1 cellular context compared by ENCODE assay signal in genomic region chr15:91894606-91895005, GRCh38.
TF ChIP-seq lines count a peak whose summit lies in the region.

No MANE protein-coding gene starts in this region.

TF ChIP-seq in WTC11, 78 proteins besides CTCF, POLR2A, EP300 and RAD21 (continued from another document):
- TF ChIP-seq E2F1 (CRISPR knock-in tag; IDR thresholded peaks at IDR 0.05) (no peak), JUN (CRISPR knock-in tag; IDR thresholded peaks at IDR 0.05) (no peak), RORB (CRISPR knock-in tag; IDR thresholded peaks at IDR 0.05) (no peak)
